In genomic region chr5:57863661-57864060, GRCh38 we compare ENCODE assay signal across 11 cellular contexts.
A peak's percentile ranks its signal among the peaks of the same experiment; 100 is the strongest.
DNase-seq lines count a peak whose midpoint lies in the region; ATAC-seq, FAIRE-seq and TF ChIP-seq lines count a peak whose summit lies in the region.
"Had no signal": no experiment of that assay in that cellular context is flagged by ENCODE, and none has a peak within 500 bp of the region (broad histone marks: within the 10 kb centered on the region; RNA-seq: fewer than 3 reads in every experiment).

No MANE protein-coding gene starts in this region.

- no peak overlapping the region for H3K27ac ChIP-seq in aorta (ENCODE audit: low read depth in 1 of 2, low read length in 2 of 2)
- H3K27ac ChIP-seq: SK-N-MC had no signal

- DNase-seq in H54 (ENCODE audit: insufficient read length, low spot score) (peak; percentile 26), foreskin fibroblast (peak; percentile 30 to 53), aorta (no peak), NCI-H2081 treated with DMSO at 0.1 percent for 48 hours (lab: John Stamatoyannopoulos, UW) (no peak), urothelium cell line (ENCODE audit: low spot score) (no peak)
- DNase-seq: foreskin melanocyte, midbrain, NCI-H1092 treated with DMSO at 0.1 percent for 48 hours had no signal

- 94 to 95% methylated on average over 2 of the region's 2 CpGs for whole genome bisulfite sequencing in aorta, 2 donors

- H3K36me3 ChIP-seq in aorta (ENCODE audit: control insufficient read depth in 1 of 2, insufficient read depth in 2 of 2, low read length in 1 of 2): no peaks in the 10 kb centered on the region

- intact Hi-C loops in aorta (cut with DNase I): no loop called here

- H3K9me3 ChIP-seq in aorta (ENCODE audit: control insufficient read depth, low read length): no peaks in the 10 kb centered on the region

- ATAC-seq in SK-N-SH treated with all-trans-retinoic acid at 6 μM for 48 hours: peak; percentile 75
- ATAC-seq in aorta (ENCODE audit: low FRiP score): peak; percentile 22
- no peak for ATAC-seq in HG03354 (IDR thresholded peaks at IDR 0.05; ENCODE audit: poor library complexity, severe bottlenecking, unreplicated experiment)

- H3K4me1 ChIP-seq in aorta (ENCODE audit: control insufficient read depth in 1 of 2, insufficient read depth in 2 of 2, low read length in 2 of 2): no peaks in the 10 kb centered on the region

- no peak overlapping the region for H3K4me3 ChIP-seq in foreskin fibroblast (ENCODE audit: low read depth in 1 of 2, low read length in 2 of 2)
- H3K4me3 ChIP-seq in aorta (ENCODE audit: low read length in 2 of 2): no peak overlapping the region
- H3K4me3 ChIP-seq: SK-N-MC had no signal

- TF ChIP-seq POLR2A in H54 (IDR thresholded peaks at IDR 0.05; ENCODE audit: low read depth, low read length): no peak

- no peaks in the 10 kb centered on the region for H3K27me3 ChIP-seq in aorta (ENCODE audit: control insufficient read depth in 1 of 2, insufficient read depth in 2 of 2, low read length in 1 of 2)

- no peak for TF ChIP-seq CTCF in foreskin fibroblast (IDR thresholded peaks at IDR 0.05; ENCODE audit: low read depth, low read length)

- FAIRE-seq in H54 (lab: Jason Lieb, UNC): peak; percentile 84
- no peak for FAIRE-seq in urothelium cell line (lab: Jason Lieb, UNC)

TF ChIP-seq in SK-N-SH treated with all-trans-retinoic acid at 6 μM for 48 hours, 23 proteins besides CTCF, POLR2A, EP300 and RAD21:
- TF ChIP-seq ARNTL (CRISPR knock-in tag; IDR thresholded peaks at IDR 0.05; ENCODE audit: borderline replicate concordance, low read depth) (no peak), ZNF70 (CRISPR knock-in tag; IDR thresholded peaks at IDR 0.05) (no peak), BACH2 (CRISPR knock-in tag; IDR thresholded peaks at IDR 0.05; ENCODE audit: borderline replicate concordance) (no peak), ISL1 (CRISPR knock-in tag; IDR thresholded peaks at IDR 0.05) (no peak), TOX (CRISPR knock-in tag; IDR thresholded peaks at IDR 0.05; ENCODE audit: borderline replicate concordance) (no peak), GLIS3 (CRISPR knock-in tag; IDR thresholded peaks at IDR 0.05) (no peak), CREB5 (CRISPR knock-in tag; IDR thresholded peaks at IDR 0.05; ENCODE audit: low read depth) (no peak), ZNF8 (CRISPR knock-in tag; IDR thresholded peaks at IDR 0.05) (no peak), ZC3H10 (CRISPR knock-in tag; IDR thresholded peaks at IDR 0.05) (no peak; the same call in 1 of the 2 replicates), ZNF565 (CRISPR knock-in tag; conservative IDR thresholded peaks at IDR 0.05; ENCODE audit: low read depth) (no peak), CSRNP3 (CRISPR knock-in tag; IDR thresholded peaks at IDR 0.05) (no peak), PPARA (CRISPR knock-in tag; IDR thresholded peaks at IDR 0.05; ENCODE audit: borderline replicate concordance) (no peak), OSR1 (CRISPR knock-in tag; IDR thresholded peaks at IDR 0.05) (no peak), SNAI2 (CRISPR knock-in tag; IDR thresholded peaks at IDR 0.05) (no peak), POU6F1 (CRISPR knock-in tag; IDR thresholded peaks at IDR 0.05; ENCODE audit: borderline replicate concordance, low read depth) (no peak), ZFP30 (CRISPR knock-in tag; IDR thresholded peaks at IDR 0.05) (no peak), PATZ1 (CRISPR knock-in tag; IDR thresholded peaks at IDR 0.05; ENCODE audit: borderline replicate concordance) (no peak), TCF4 (CRISPR knock-in tag; IDR thresholded peaks at IDR 0.05; ENCODE audit: borderline replicate concordance) (no peak)
- TF ChIP-seq, protein P1, sequence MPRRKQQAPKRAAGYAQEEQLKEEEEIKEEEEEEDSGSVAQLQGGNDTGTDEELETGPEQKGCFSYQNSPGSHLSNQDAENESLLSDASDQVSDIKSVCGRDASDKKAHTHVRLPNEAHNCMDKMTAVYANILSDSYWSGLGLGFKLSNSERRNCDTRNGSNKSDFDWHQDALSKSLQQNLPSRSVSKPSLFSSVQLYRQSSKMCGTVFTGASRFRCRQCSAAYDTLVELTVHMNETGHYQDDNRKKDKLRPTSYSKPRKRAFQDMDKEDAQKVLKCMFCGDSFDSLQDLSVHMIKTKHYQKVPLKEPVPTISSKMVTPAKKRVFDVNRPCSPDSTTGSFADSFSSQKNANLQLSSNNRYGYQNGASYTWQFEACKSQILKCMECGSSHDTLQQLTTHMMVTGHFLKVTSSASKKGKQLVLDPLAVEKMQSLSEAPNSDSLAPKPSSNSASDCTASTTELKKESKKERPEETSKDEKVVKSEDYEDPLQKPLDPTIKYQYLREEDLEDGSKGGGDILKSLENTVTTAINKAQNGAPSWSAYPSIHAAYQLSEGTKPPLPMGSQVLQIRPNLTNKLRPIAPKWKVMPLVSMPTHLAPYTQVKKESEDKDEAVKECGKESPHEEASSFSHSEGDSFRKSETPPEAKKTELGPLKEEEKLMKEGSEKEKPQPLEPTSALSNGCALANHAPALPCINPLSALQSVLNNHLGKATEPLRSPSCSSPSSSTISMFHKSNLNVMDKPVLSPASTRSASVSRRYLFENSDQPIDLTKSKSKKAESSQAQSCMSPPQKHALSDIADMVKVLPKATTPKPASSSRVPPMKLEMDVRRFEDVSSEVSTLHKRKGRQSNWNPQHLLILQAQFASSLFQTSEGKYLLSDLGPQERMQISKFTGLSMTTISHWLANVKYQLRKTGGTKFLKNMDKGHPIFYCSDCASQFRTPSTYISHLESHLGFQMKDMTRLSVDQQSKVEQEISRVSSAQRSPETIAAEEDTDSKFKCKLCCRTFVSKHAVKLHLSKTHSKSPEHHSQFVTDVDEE (CRISPR knock-in tag; IDR thresholded peaks at IDR 0.05): no peak

Comparison
In these comparisons a context has a peak if more than half of its experiments do, and no peak if none do; other contexts are left out.
1. DNase-seq: peak in H54 (single experiment) and foreskin fibroblast (2 of 2); none in aorta (0 of 2), NCI-H2081 treated with DMSO at 0.1 percent for 48 hours (single experiment) and urothelium cell line (single experiment).